12 cellular contexts compared by ENCODE assay signal in genomic region chr7:76333388-76334101, GRCh38. TPM values are rescaled to one million over a fixed set of nuclear protein-coding genes. Genes with fewer than 3 reads are reported as not detected.
A peak's percentile ranks its signal among the peaks of the same experiment; 100 is the strongest.
DNase-seq lines count a peak whose midpoint lies in the region; ATAC-seq and TF ChIP-seq lines count a peak whose summit lies in the region.
"Had no signal": no experiment of that assay in that cellular context is flagged by ENCODE, and none has a peak within 500 bp of the region (broad histone marks: within the 10 kb centered on the region; RNA-seq: fewer than 3 reads in every experiment).

No MANE protein-coding gene starts in this region.

- no peaks in the 10 kb centered on the region for H3K9me3 Mint-ChIP-seq in activated CD4-positive, alpha-beta memory T cell treated with anti-CD3 and anti-CD28 coated beads for 36 hours
- H3K9me3 Mint-ChIP-seq in activated CD4-positive, alpha-beta memory T cell treated with anti-CD3 and anti-CD28 coated beads, Interleukin-2, amount 10 ng/mL, durations not matched to agents 7 days and 5 days = no peaks in the 10 kb centered on the region
- H3K9me3 Mint-ChIP-seq in naive thymus-derived CD8-positive, alpha-beta T cell = no peaks in the 10 kb centered on the region
- H3K9me3 Mint-ChIP-seq: natural killer cell had no signal

- H3K4me1 Mint-ChIP-seq in activated CD4-positive, alpha-beta memory T cell treated with anti-CD3 and anti-CD28 coated beads for 36 hours (ENCODE audit: low read depth) = peaks cover 31% of the 10 kb centered on the region
- H3K4me1 Mint-ChIP-seq in activated CD4-positive, alpha-beta memory T cell treated with anti-CD3 and anti-CD28 coated beads, Interleukin-2, amount 10 ng/mL, durations not matched to agents 7 days and 5 days = peaks cover 21% of the 10 kb centered on the region
- peaks cover 30 to 66% (median 57%) of the 10 kb centered on the region in 4 donors for H3K4me1 Mint-ChIP-seq in naive thymus-derived CD8-positive, alpha-beta T cell

- peaks cover 22 to 46% (median 43%) of the 10 kb centered on the region in 4 donors for H3K4me1 ChIP-seq in upper lobe of left lung

- CTCF ChIA-PET in activated CD4-positive, alpha-beta memory T cell treated with anti-CD3 and anti-CD28 coated beads for 36 hours (lab: Charles Lee) = no interaction called here
- CTCF ChIA-PET in activated CD4-positive, alpha-beta memory T cell treated with anti-CD3 and anti-CD28 coated beads, Interleukin-2, amount 10 ng/mL, durations not matched to agents 7 days and 5 days (lab: Charles Lee) = interaction anchor here (3.7 kb wide), 1 partner anchor 15 kb away, joined by 9 read pairs; no protein-coding TSS in a partner anchor

- H3K9me3 ChIP-seq in upper lobe of left lung = no peaks in the 10 kb centered on the region

- peak overlapping the region in 1 of 4 donors; percentile 70 for H3K27ac ChIP-seq in upper lobe of left lung

- no peak for TF ChIP-seq EP300 in upper lobe of left lung (IDR thresholded peaks at IDR 0.05)

- no peak for TF ChIP-seq POLR2A in upper lobe of left lung (IDR thresholded peaks at IDR 0.05)

- no peak overlapping the region for H3K4me3 ChIP-seq in upper lobe of left lung

- no peaks in the 10 kb centered on the region for H3K27me3 ChIP-seq in upper lobe of left lung

- H3K27ac Mint-ChIP-seq in activated CD4-positive, alpha-beta memory T cell treated with anti-CD3 and anti-CD28 coated beads for 36 hours = peak overlapping the region; percentile 5
- no peak overlapping the region for H3K27ac Mint-ChIP-seq in activated CD4-positive, alpha-beta memory T cell treated with anti-CD3 and anti-CD28 coated beads, Interleukin-2, amount 10 ng/mL, durations not matched to agents 7 days and 5 days
- peak overlapping the region in 6 of 10 donors; percentile 5 to 40 (median 14) for H3K27ac Mint-ChIP-seq in naive thymus-derived CD8-positive, alpha-beta T cell
- H3K27ac Mint-ChIP-seq: natural killer cell had no signal

- H3K27me3 Mint-ChIP-seq in activated CD4-positive, alpha-beta memory T cell treated with anti-CD3 and anti-CD28 coated beads for 36 hours = no peaks in the 10 kb centered on the region
- H3K27me3 Mint-ChIP-seq in activated CD4-positive, alpha-beta memory T cell treated with anti-CD3 and anti-CD28 coated beads, Interleukin-2, amount 10 ng/mL, durations not matched to agents 7 days and 5 days = no peaks in the 10 kb centered on the region
- no peaks in the 10 kb centered on the region for H3K27me3 Mint-ChIP-seq in naive thymus-derived CD8-positive, alpha-beta T cell

- no peak for TF ChIP-seq CTCF in upper lobe of left lung (IDR thresholded peaks at IDR 0.05)

- no peak for ATAC-seq in naive thymus-derived CD8-positive, alpha-beta T cell
- peak; percentile 44 to 52 for ATAC-seq in upper lobe of left lung (ENCODE audit: low FRiP score in 2 of 2)
- ATAC-seq: natural killer cell had no signal

- POLR2A ChIA-PET in activated CD4-positive, alpha-beta memory T cell treated with anti-CD3 and anti-CD28 coated beads for 36 hours (lab: Charles Lee) = no interaction called here
- POLR2A ChIA-PET in activated CD4-positive, alpha-beta memory T cell treated with anti-CD3 and anti-CD28 coated beads, Interleukin-2, amount 10 ng/mL, durations not matched to agents 7 days and 5 days (lab: Charles Lee) = interaction anchor here (0.9 to 2.7 kb wide), 3 partner anchors 16 to 25 kb away, joined by 3 to 10 read pairs (median 3); partner anchors contain the start of gene YWHAG
- POLR2A ChIA-PET in naive thymus-derived CD8-positive, alpha-beta T cell (lab: Charles Lee) = interaction anchor here (0.6 to 1.1 kb wide), 2 partner anchors 15 to 121 kb away, joined by 4 to 5 read pairs; no protein-coding TSS in a partner anchor

- intact Hi-C loops in activated CD4-positive, alpha-beta memory T cell treated with anti-CD3 and anti-CD28 coated beads for 36 hours (cut with micrococcal nuclease) = no loop called here

- H3K36me3 Mint-ChIP-seq in activated CD4-positive, alpha-beta memory T cell treated with anti-CD3 and anti-CD28 coated beads for 36 hours = peaks cover 35% of the 10 kb centered on the region
- H3K36me3 Mint-ChIP-seq in activated CD4-positive, alpha-beta memory T cell treated with anti-CD3 and anti-CD28 coated beads, Interleukin-2, amount 10 ng/mL, durations not matched to agents 7 days and 5 days (ENCODE audit: low read depth) = peaks cover 43% of the 10 kb centered on the region
- H3K36me3 Mint-ChIP-seq in naive thymus-derived CD8-positive, alpha-beta T cell = peaks cover 0 to 60% (median 12%) of the 10 kb centered on the region in 3 donors

- WGBS in upper lobe of left lung, 2 donors = 60 to 71% methylated on average over 9 to 14 of the region's 14 CpGs

- H3K36me3 ChIP-seq in upper lobe of left lung = peaks cover 0 to 32% (median 12%) of the 10 kb centered on the region in 4 donors

- no peak overlapping the region for H3K4me3 Mint-ChIP-seq in activated CD4-positive, alpha-beta memory T cell treated with anti-CD3 and anti-CD28 coated beads for 36 hours
- no peak overlapping the region for H3K4me3 Mint-ChIP-seq in activated CD4-positive, alpha-beta memory T cell treated with anti-CD3 and anti-CD28 coated beads, Interleukin-2, amount 10 ng/mL, durations not matched to agents 7 days and 5 days
- no peak overlapping the region for H3K4me3 Mint-ChIP-seq in naive thymus-derived CD8-positive, alpha-beta T cell
- H3K4me3 Mint-ChIP-seq: natural killer cell had no signal

- DNase-seq in activated CD4-positive, alpha-beta memory T cell treated with anti-CD3 and anti-CD28 coated beads for 36 hours = no peak
- DNase-seq in activated CD4-positive, alpha-beta memory T cell treated with anti-CD3 and anti-CD28 coated beads, Interleukin-2, amount 10 ng/mL, durations not matched to agents 7 days and 5 days = no peak
- DNase-seq in foreskin melanocyte (peak; percentile 95), upper lobe of left lung (peak in 1 of 2 donors; percentile 48), SHP77 treated with DMSO at 0.1 percent for 48 hours (lab: John Stamatoyannopoulos, UW) (no peak), pons (ENCODE audit: low spot score) (no peak), NCI-H1048 (lab: John Stamatoyannopoulos, UW) (no peak)
- no peak for DNase-seq in naive thymus-derived CD8-positive, alpha-beta T cell
- DNase-seq: activated CD8-positive, alpha-beta memory T cell treated with anti-CD3 and anti-CD28 coated beads, Interleukin-2, amount 50 U/mL, for 48 hours; DND-41; natural killer cell; NCI-H526 treated with DMSO at 0.1 percent for 48 hours had no signal

RNA-seq across cellular contexts. Expression of gene YWHAG, which starts 25.2 kb away (rescaled TPM):
- 100 to 1,000 TPM; 127 TPM for total RNA-seq in activated CD4-positive, alpha-beta memory T cell treated with anti-CD3 and anti-CD28 coated beads for 36 hours
- total RNA-seq in activated CD4-positive, alpha-beta memory T cell treated with anti-CD3 and anti-CD28 coated beads, Interleukin-2, amount 10 ng/mL, durations not matched to agents 7 days and 5 days = 10 to 100 TPM; 83.1 to 84.8 TPM
- total RNA-seq in naive thymus-derived CD8-positive, alpha-beta T cell = 10 to 100 TPM; 36.5 to 38.2 TPM
- 1 to 10 TPM; 1.4 to 1.9 (median 1.7) TPM for polyA plus RNA-seq in naive thymus-derived CD8-positive, alpha-beta T cell
- 100 to 1,000 TPM in 1 of 6 donors, 10 to 100 TPM in 5; 51.3 to 114 (median 73.4) TPM for total RNA-seq in upper lobe of left lung

RNA-seq across cellular contexts. Expression of gene HSPB1, which starts 31.1 kb away (rescaled TPM):
- 100 to 1,000 TPM; 119 to 127 TPM for total RNA-seq in activated CD4-positive, alpha-beta memory T cell treated with anti-CD3 and anti-CD28 coated beads for 36 hours
- 10 to 100 TPM; 33.7 to 38.4 TPM for total RNA-seq in activated CD4-positive, alpha-beta memory T cell treated with anti-CD3 and anti-CD28 coated beads, Interleukin-2, amount 10 ng/mL, durations not matched to agents 7 days and 5 days
- 10 to 100 TPM; 48.5 to 49.4 TPM for total RNA-seq in naive thymus-derived CD8-positive, alpha-beta T cell
- 100 to 1,000 TPM in 2 of 3 donors, 10 to 100 TPM in 1; 96.4 to 128 (median 125) TPM for polyA plus RNA-seq in naive thymus-derived CD8-positive, alpha-beta T cell
- total RNA-seq in upper lobe of left lung = 100 to 1,000 TPM; 164 to 703 (median 300) TPM

Comparison
In these comparisons a context has a peak if more than half of its experiments do, and no peak if none do; other contexts are left out.
1. ATAC-seq: peak in upper lobe of left lung (2 of 2); none in naive thymus-derived CD8-positive, alpha-beta T cell (0 of 2).